9 cellular contexts compared by ENCODE assay signal in the genomic region with DNA sequence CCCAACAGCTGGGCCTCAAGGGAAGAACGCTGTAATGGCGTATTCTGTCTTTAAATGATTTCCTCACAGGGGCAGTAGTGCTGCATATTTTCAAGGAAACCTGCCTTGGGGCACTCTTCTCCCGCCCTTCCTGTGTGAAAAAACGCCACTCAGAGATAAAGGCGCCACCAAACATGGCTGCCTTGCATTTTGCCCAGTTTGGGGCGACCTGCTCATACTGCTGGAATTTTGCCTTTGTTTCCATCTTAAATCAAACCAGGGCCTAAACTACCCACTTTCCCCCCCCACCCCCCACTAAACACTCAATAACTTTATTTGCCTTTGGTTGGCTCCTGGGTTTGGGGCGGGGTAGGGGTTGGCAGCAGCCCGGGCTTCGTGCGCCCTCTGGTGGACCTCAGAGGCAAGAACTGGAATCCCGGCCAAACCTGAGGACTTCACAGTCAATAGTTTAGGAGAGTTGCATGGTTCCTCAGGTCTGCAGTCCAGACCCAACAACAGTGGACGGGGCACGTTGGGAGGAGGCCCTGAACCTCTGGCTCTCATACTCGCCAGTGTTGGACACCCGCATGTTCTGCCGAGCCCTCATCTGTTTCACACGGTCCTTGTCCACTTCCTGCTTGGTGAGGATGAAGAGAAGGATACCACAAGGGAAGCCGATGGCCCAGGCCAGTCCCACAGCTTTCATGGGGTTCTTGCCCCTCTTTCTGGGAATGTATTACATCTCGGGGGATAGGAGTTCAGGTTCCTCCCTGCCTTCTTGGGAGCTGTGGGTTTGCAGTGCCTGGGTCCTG.
A peak's percentile ranks its signal among the peaks of the same experiment; 100 is the strongest.
DNase-seq lines count a peak whose midpoint lies in the region; ATAC-seq and TF ChIP-seq lines count a peak whose summit lies in the region.
"Had no signal": no experiment of that assay in that cellular context is flagged by ENCODE, and none has a peak within 500 bp of the region (broad histone marks: within the 10 kb centered on the region; RNA-seq: fewer than 3 reads in every experiment).

No MANE protein-coding gene starts in this region.

- no peaks in the 10 kb centered on the region for H3K27me3 ChIP-seq in gastroesophageal sphincter

- no peaks in the 10 kb centered on the region for H3K36me3 ChIP-seq in gastroesophageal sphincter

- H3K9me3 ChIP-seq in gastroesophageal sphincter: no peaks in the 10 kb centered on the region
- H3K9me3 ChIP-seq: HAP-1 had no signal

- H3K4me3 ChIP-seq in gastroesophageal sphincter: no peak overlapping the region
- H3K4me3 ChIP-seq: HAP-1 had no signal

- TF ChIP-seq EP300 in gastroesophageal sphincter (IDR thresholded peaks at IDR 0.05): no peak

- peak in 1 of 4 experiments; percentile 78 for TF ChIP-seq CTCF in gastroesophageal sphincter (IDR thresholded peaks at IDR 0.05)

- peak; percentile 88 for ATAC-seq in GM18511 (IDR thresholded peaks at IDR 0.05; ENCODE audit: unreplicated experiment)
- peak; percentile 93 for ATAC-seq in gastroesophageal sphincter
- no peak for ATAC-seq in HG02759 (IDR thresholded peaks at IDR 0.05; ENCODE audit: unreplicated experiment)

- H3K27ac ChIP-seq in gastroesophageal sphincter: peak overlapping the region in 1 of 4 donors; percentile 68

- TF ChIP-seq POLR2A in gastroesophageal sphincter (IDR thresholded peaks at IDR 0.05): no peak

- WGBS in gastroesophageal sphincter (ENCODE audit: low coverage in 1 of 2), 2 donors: 14 to 73% methylated on average over 2 to 4 of the region's 19 CpGs

- no peaks in the 10 kb centered on the region for H3K4me1 ChIP-seq in gastroesophageal sphincter
- H3K4me1 ChIP-seq: HAP-1 had no signal

- DNase-seq in AG08396 (ENCODE audit: low spot score): peak; percentile 32
- peak; percentile 48 for DNase-seq in HuH-7 (ENCODE audit: low spot score)
- DNase-seq in activated CD4-positive, alpha-beta T cell treated with anti-CD3 and anti-CD28 coated beads for 48 hours: peak; percentile 49
- DNase-seq in stimulated activated CD4-positive, alpha-beta T cell treated with anti-CD3 and anti-CD28 coated beads, Interleukin-1b, Interleukin-23, amount 100 ng/mL, for 4 hours (ENCODE audit: low read depth in 2 of 2): peak; percentile 10 to 63
- no peak for DNase-seq in cortex of kidney (lab: John Stamatoyannopoulos, UW)
